Comparison of ENCODE assay signal across 1 cellular context in genomic region chr14:75126679-75127473, GRCh38.
TF ChIP-seq lines count a peak whose summit lies in the region.

TSS of gene NEK9 (minus strand) at chr14:75127048. CDS start at chr14:75126921, 127 bp downstream.

TF ChIP-seq in HepG2, 621 proteins besides CTCF, POLR2A, EP300 and RAD21 (continued from another document and continues in another):
- TF ChIP-seq, protein P1, sequence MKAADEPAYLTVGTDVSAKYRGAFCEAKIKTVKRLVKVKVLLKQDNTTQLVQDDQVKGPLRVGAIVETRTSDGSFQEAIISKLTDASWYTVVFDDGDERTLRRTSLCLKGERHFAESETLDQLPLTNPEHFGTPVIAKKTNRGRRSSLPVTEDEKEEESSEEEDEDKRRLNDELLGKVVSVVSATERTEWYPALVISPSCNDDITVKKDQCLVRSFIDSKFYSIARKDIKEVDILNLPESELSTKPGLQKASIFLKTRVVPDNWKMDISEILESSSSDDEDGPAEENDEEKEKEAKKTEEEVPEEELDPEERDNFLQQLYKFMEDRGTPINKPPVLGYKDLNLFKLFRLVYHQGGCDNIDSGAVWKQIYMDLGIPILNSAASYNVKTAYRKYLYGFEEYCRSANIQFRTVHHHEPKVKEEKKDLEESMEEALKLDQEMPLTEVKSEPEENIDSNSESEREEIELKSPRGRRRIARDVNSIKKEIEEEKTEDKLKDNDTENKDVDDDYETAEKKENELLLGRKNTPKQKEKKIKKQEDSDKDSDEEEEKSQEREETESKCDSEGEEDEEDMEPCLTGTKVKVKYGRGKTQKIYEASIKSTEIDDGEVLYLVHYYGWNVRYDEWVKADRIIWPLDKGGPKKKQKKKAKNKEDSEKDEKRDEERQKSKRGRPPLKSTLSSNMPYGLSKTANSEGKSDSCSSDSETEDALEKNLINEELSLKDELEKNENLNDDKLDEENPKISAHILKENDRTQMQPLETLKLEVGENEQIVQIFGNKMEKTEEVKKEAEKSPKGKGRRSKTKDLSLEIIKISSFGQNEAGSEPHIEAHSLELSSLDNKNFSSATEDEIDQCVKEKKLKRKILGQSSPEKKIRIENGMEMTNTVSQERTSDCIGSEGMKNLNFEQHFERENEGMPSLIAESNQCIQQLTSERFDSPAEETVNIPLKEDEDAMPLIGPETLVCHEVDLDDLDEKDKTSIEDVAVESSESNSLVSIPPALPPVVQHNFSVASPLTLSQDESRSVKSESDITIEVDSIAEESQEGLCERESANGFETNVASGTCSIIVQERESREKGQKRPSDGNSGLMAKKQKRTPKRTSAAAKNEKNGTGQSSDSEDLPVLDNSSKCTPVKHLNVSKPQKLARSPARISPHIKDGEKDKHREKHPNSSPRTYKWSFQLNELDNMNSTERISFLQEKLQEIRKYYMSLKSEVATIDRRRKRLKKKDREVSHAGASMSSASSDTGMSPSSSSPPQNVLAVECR (CRISPR knock-in tag; IDR thresholded peaks at IDR 0.05; ENCODE audit: borderline replicate concordance): peak; percentile 98
- TF ChIP-seq SRF (IDR thresholded peaks at IDR 0.05; ENCODE audit: low read depth, low read length) (no peak), AKNA (CRISPR knock-in tag; IDR thresholded peaks at IDR 0.05; ENCODE audit: borderline replicate concordance) (peak; percentile 88; the same call in 1 of the 2 replicates), MEIS2 (CRISPR knock-in tag; IDR thresholded peaks at IDR 0.05) (peak; percentile 82; the same call in 1 of the 2 replicates), NR2F6 (IDR thresholded peaks at IDR 0.05) (no peak; the same call in 1 of the 2 replicates), NR2F6 (CRISPR knock-in tag; IDR thresholded peaks at IDR 0.05) (no peak), RBAK (CRISPR knock-in tag; IDR thresholded peaks at IDR 0.05) (no peak), FOXP4 (CRISPR knock-in tag; IDR thresholded peaks at IDR 0.05) (peak; percentile 49), KDM4B (CRISPR knock-in tag; IDR thresholded peaks at IDR 0.05) (peak; percentile 57; the same call in 1 of the 2 replicates), PHF8 (CRISPR knock-in tag; IDR thresholded peaks at IDR 0.05) (peak; percentile 99), GFI1 (CRISPR knock-in tag; IDR thresholded peaks at IDR 0.05; ENCODE audit: borderline replicate concordance) (peak; percentile 62; the same call in 1 of the 2 replicates), CREM (IDR thresholded peaks at IDR 0.05) (peak; percentile 57; the same call in 1 of the 2 replicates), CREM (CRISPR knock-in tag; IDR thresholded peaks at IDR 0.05) (no peak), MAZ (IDR thresholded peaks at IDR 0.05; ENCODE audit: borderline replicate concordance, low read depth, low read length) (no peak; the same call in 1 of the 2 replicates), MAZ (CRISPR knock-in tag; IDR thresholded peaks at IDR 0.05; ENCODE audit: low read depth) (peak; percentile 88), KDM5A (IDR thresholded peaks at IDR 0.05; ENCODE audit: borderline replicate concordance, low read length) (peak; percentile 89), KDM1A (CRISPR knock-in tag; IDR thresholded peaks at IDR 0.05) (no peak; the same call in 1 of the 2 replicates), ZBTB7A (CRISPR knock-in tag; IDR thresholded peaks at IDR 0.05) (peak; percentile 85; the same call in 1 of the 2 replicates), KLF16 (CRISPR knock-in tag; IDR thresholded peaks at IDR 0.05) (peak; percentile 78 to 89; a peak in 3 of 4 replicates), KLF9 (CRISPR knock-in tag; IDR thresholded peaks at IDR 0.05; ENCODE audit: low read depth) (no peak), MTF1 (CRISPR knock-in tag; IDR thresholded peaks at IDR 0.05) (0 out of 2 replicates have a peak, but pooled peaks have one; percentile 52), TCF12 (IDR thresholded peaks at IDR 0.05) (no peak), TCF12 (CRISPR knock-in tag; IDR thresholded peaks at IDR 0.05) (peak; percentile 80), NFATC3 (CRISPR knock-in tag; IDR thresholded peaks at IDR 0.05) (no peak), ELK4 (CRISPR knock-in tag; IDR thresholded peaks at IDR 0.05; ENCODE audit: borderline replicate concordance) (no peak), SRSF1 (optimal IDR thresholded peaks at IDR 0.05; ENCODE audit: low read depth, low read length) (peak; percentile 52), SMC3 (IDR thresholded peaks at IDR 0.05; ENCODE audit: low read length) (no peak), TMF1 (CRISPR knock-in tag; IDR thresholded peaks at IDR 0.05; ENCODE audit: low read depth) (peak; percentile 62), HNF4G (IDR thresholded peaks at IDR 0.05; ENCODE audit: borderline replicate concordance, low read depth, low read length) (no peak), HNF4G (CRISPR knock-in tag; IDR thresholded peaks at IDR 0.05; ENCODE audit: borderline replicate concordance, low read depth) (no peak; the same call in 1 of the 2 replicates), YEATS2 (CRISPR knock-in tag; IDR thresholded peaks at IDR 0.05; ENCODE audit: borderline replicate concordance) (peak; percentile 92; the same call in 1 of the 2 replicates), KLF12 (CRISPR knock-in tag; IDR thresholded peaks at IDR 0.05; ENCODE audit: borderline replicate concordance) (peak; percentile 85; the same call in 1 of the 2 replicates), FOSL1 (CRISPR knock-in tag; IDR thresholded peaks at IDR 0.05; ENCODE audit: borderline replicate concordance) (no peak), HHEX (CRISPR knock-in tag; IDR thresholded peaks at IDR 0.05) (no peak), ZNF749 (CRISPR knock-in tag; IDR thresholded peaks at IDR 0.05; ENCODE audit: borderline replicate concordance) (0 out of 2 replicates have a peak, but pooled peaks have one; percentile 22), ZNF343 (CRISPR knock-in tag; IDR thresholded peaks at IDR 0.05) (peak; percentile 85), MIER2 (CRISPR knock-in tag; IDR thresholded peaks at IDR 0.05) (peak; percentile 61; the same call in 1 of the 2 replicates), ZNF282 (IDR thresholded peaks at IDR 0.05; ENCODE audit: partially characterized antibody) (no peak), ZNF629 (CRISPR knock-in tag; conservative IDR thresholded peaks at IDR 0.05) (peak; percentile 29), TOE1 (CRISPR knock-in tag; IDR thresholded peaks at IDR 0.05) (peak; percentile 84; the same call in 1 of the 2 replicates), NBN (conservative IDR thresholded peaks at IDR 0.05) (no peak), ZZZ3 (CRISPR knock-in tag; IDR thresholded peaks at IDR 0.05; ENCODE audit: borderline replicate concordance) (no peak; the same call in 1 of the 2 replicates), ZNF367 (CRISPR knock-in tag; IDR thresholded peaks at IDR 0.05; ENCODE audit: borderline replicate concordance) (0 out of 2 replicates have a peak, but pooled peaks have one; percentile 80), ZNF432 (CRISPR knock-in tag; IDR thresholded peaks at IDR 0.05; ENCODE audit: borderline replicate concordance) (no peak), HNRNPUL1 (IDR thresholded peaks at IDR 0.05; ENCODE audit: low read depth, low read length) (no peak), ISL2 (CRISPR knock-in tag; IDR thresholded peaks at IDR 0.05) (peak; percentile 78), ZNF552 (CRISPR knock-in tag; IDR thresholded peaks at IDR 0.05; ENCODE audit: borderline replicate concordance) (peak; percentile 82), ZNF777 (CRISPR knock-in tag; IDR thresholded peaks at IDR 0.05) (peak; percentile 92), ZNF703 (CRISPR knock-in tag; IDR thresholded peaks at IDR 0.05; ENCODE audit: borderline replicate concordance) (no peak; the same call in 1 of the 2 replicates), ZNF614 (CRISPR knock-in tag; IDR thresholded peaks at IDR 0.05; ENCODE audit: borderline replicate concordance) (peak; percentile 57; the same call in 1 of the 2 replicates), DNMT1 (CRISPR knock-in tag; IDR thresholded peaks at IDR 0.05) (no peak), ZNF790 (CRISPR knock-in tag; IDR thresholded peaks at IDR 0.05; ENCODE audit: borderline replicate concordance) (0 out of 2 replicates have a peak, but pooled peaks have one; percentile 69), SSRP1 (CRISPR knock-in tag; IDR thresholded peaks at IDR 0.05) (no peak), ZNF180 (CRISPR knock-in tag; IDR thresholded peaks at IDR 0.05; ENCODE audit: borderline replicate concordance, low read depth) (no peak), KLF6 (CRISPR knock-in tag; IDR thresholded peaks at IDR 0.05) (peak; percentile 94; the same call in 1 of the 2 replicates), ZNF251 (CRISPR knock-in tag; IDR thresholded peaks at IDR 0.05) (no peak; the same call in 1 of the 2 replicates), HNF4A (CRISPR knock-in tag; IDR thresholded peaks at IDR 0.05) (no peak), PRPF4 (IDR thresholded peaks at IDR 0.05; ENCODE audit: low read depth, low read length, poor library complexity, severe bottlenecking) (no peak), SOX6 (IDR thresholded peaks at IDR 0.05) (no peak), SOX6 (CRISPR knock-in tag; IDR thresholded peaks at IDR 0.05) (peak; percentile 46)
- TF ChIP-seq, protein P2, sequence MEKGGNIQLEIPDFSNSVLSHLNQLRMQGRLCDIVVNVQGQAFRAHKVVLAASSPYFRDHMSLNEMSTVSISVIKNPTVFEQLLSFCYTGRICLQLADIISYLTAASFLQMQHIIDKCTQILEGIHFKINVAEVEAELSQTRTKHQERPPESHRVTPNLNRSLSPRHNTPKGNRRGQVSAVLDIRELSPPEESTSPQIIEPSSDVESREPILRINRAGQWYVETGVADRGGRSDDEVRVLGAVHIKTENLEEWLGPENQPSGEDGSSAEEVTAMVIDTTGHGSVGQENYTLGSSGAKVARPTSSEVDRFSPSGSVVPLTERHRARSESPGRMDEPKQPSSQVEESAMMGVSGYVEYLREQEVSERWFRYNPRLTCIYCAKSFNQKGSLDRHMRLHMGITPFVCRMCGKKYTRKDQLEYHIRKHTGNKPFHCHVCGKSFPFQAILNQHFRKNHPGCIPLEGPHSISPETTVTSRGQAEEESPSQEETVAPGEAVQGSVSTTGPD (CRISPR knock-in tag; IDR thresholded peaks at IDR 0.05): no peak
- TF ChIP-seq, protein P3, sequence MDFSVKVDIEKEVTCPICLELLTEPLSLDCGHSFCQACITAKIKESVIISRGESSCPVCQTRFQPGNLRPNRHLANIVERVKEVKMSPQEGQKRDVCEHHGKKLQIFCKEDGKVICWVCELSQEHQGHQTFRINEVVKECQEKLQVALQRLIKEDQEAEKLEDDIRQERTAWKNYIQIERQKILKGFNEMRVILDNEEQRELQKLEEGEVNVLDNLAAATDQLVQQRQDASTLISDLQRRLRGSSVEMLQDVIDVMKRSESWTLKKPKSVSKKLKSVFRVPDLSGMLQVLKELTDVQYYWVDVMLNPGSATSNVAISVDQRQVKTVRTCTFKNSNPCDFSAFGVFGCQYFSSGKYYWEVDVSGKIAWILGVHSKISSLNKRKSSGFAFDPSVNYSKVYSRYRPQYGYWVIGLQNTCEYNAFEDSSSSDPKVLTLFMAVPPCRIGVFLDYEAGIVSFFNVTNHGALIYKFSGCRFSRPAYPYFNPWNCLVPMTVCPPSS (IDR thresholded peaks at IDR 0.05): no peak
